In genomic region chr6:9851006-9851405, GRCh38 we compare ENCODE assay signal across 21 cellular contexts.
DNase-seq lines count a peak whose midpoint lies in the region; ATAC-seq and TF ChIP-seq lines count a peak whose summit lies in the region.
"Had no signal": no experiment of that assay in that cellular context is flagged by ENCODE, and none has a peak within 500 bp of the region (broad histone marks: within the 10 kb centered on the region; RNA-seq: fewer than 3 reads in every experiment).

No MANE protein-coding gene starts in this region.

- H3K27ac Mint-ChIP-seq in CD8-positive, alpha-beta memory T cell = no peak overlapping the region
- H3K27ac Mint-ChIP-seq: CD14-positive monocyte; CD4-positive, alpha-beta T cell had no signal

- no peaks in the 10 kb centered on the region for H3K79me2 ChIP-seq in mesendoderm (ENCODE audit: control insufficient read depth, insufficient read depth, low read length)

- no peak for ATAC-seq in Right ventricle myocardium inferior
- ATAC-seq in heart right ventricle = no peak
- ATAC-seq in upper lobe of right lung = peak; percentile 39
- ATAC-seq in GM21825 (IDR thresholded peaks at IDR 0.05; ENCODE audit: unreplicated experiment) = no peak

- no peaks in the 10 kb centered on the region for H3K79me1 ChIP-seq in mesendoderm (ENCODE audit: low read length)

- H2AK5ac ChIP-seq in mesendoderm (ENCODE audit: low read length) = no peak overlapping the region

- H3K27ac ChIP-seq in heart right ventricle (no peak overlapping the region), mesendoderm (ENCODE audit: low read depth, low read length) (no peak overlapping the region), upper lobe of right lung (no peak overlapping the region)
- no peak overlapping the region for H3K27ac ChIP-seq in CD8-positive, alpha-beta memory T cell (ENCODE audit: low read depth, low read length)
- H3K27ac ChIP-seq: A549; BLaER1 treated with 17β-estradiol and CSF1 and Interleukin-3, amounts not matched to agents 10 nM and 100 nM had no signal

- no peaks in the 10 kb centered on the region for H3K36me3 Mint-ChIP-seq in CD8-positive, alpha-beta memory T cell
- H3K36me3 Mint-ChIP-seq: CD14-positive monocyte had no signal

- POLR2A ChIA-PET in CD8-positive, alpha-beta memory T cell (lab: Charles Lee) = no interaction called here

- H3K9me3 Mint-ChIP-seq in CD8-positive, alpha-beta memory T cell = peaks cover 17 to 53% (median 39%) of the 10 kb centered on the region in 5 donors

- no peak overlapping the region for H2BK120ac ChIP-seq in mesendoderm (ENCODE audit: low read depth, low read length)

- H3K9me3 ChIP-seq in heart right ventricle (peaks cover 0 to 84% (median 38%) of the 10 kb centered on the region in 11 donors), upper lobe of right lung (no peaks in the 10 kb centered on the region)
- H3K9me3 ChIP-seq in CD8-positive, alpha-beta memory T cell (ENCODE audit: low read length) = no peaks in the 10 kb centered on the region
- H3K9me3 ChIP-seq: BE2C had no signal

- H3K4me1 Mint-ChIP-seq in CD8-positive, alpha-beta memory T cell = no peaks in the 10 kb centered on the region
- H3K4me1 Mint-ChIP-seq: CD14-positive monocyte had no signal

- H3K56ac ChIP-seq in mesendoderm (ENCODE audit: low read length) = no peak overlapping the region

- peak overlapping the region; percentile 9 for H3K4ac ChIP-seq in mesendoderm (ENCODE audit: low read depth, low read length)

- peak; percentile 69 for DNase-seq in Right ventricle myocardium inferior (ENCODE audit: missing footprints)
- DNase-seq in heart right ventricle = no peak
- no peak for DNase-seq in mesendoderm
- DNase-seq in upper lobe of right lung = no peak
- DNase-seq in CD8-positive, alpha-beta memory T cell = no peak
- DNase-seq in hippocampal formation (lab: John Stamatoyannopoulos, UW) = no peak
- DNase-seq: 8988T; ACHN; AML-193; BE2C; Calu3; CD4-positive, alpha-beta T cell; COR-L47; DMS53; DMS79 treated with DMSO at 0.1 percent for 48 hours; GF-D8; H7 had no signal

- no peak overlapping the region for H3K4me3 Mint-ChIP-seq in CD8-positive, alpha-beta memory T cell
- H3K4me3 Mint-ChIP-seq: CD14-positive monocyte; CD4-positive, alpha-beta T cell had no signal

- no peak overlapping the region for H2BK5ac ChIP-seq in mesendoderm (ENCODE audit: low read length)

- H3K23ac ChIP-seq in mesendoderm (ENCODE audit: low read length) = no peak overlapping the region

- no peak overlapping the region for H3K18ac ChIP-seq in mesendoderm (ENCODE audit: low read length)

- H3K4me2 ChIP-seq in mesendoderm (ENCODE audit: low read length) = no peak overlapping the region
- H3K4me2 ChIP-seq: A549; BLaER1 treated with 17β-estradiol and CSF1 and Interleukin-3, amounts not matched to agents 10 nM and 100 nM had no signal

- CTCF ChIA-PET in CD8-positive, alpha-beta memory T cell (lab: Charles Lee) = no interaction called here

- H3K27me3 Mint-ChIP-seq in CD8-positive, alpha-beta memory T cell = no peaks in the 10 kb centered on the region
- H3K27me3 Mint-ChIP-seq: CD4-positive, alpha-beta T cell had no signal

- H4K8ac ChIP-seq in mesendoderm (ENCODE audit: low read depth, low read length) = no peak overlapping the region

- no peak overlapping the region for H3K9ac ChIP-seq in mesendoderm (ENCODE audit: low read length)
- H3K9ac ChIP-seq: BLaER1 treated with 17β-estradiol and CSF1 and Interleukin-3, amounts not matched to agents 10 nM and 100 nM had no signal

- no peak overlapping the region for H2BK15ac ChIP-seq in mesendoderm (replicated peaks; ENCODE audit: low read depth)

- intact Hi-C loops in Right ventricle myocardium inferior (cut with DNase I) (no loop called here), heart right ventricle (cut with DNase I) (no loop called here), upper lobe of right lung (cut with DNase I) (no loop called here)

- no peak for TF ChIP-seq CTCF in heart right ventricle (IDR thresholded peaks at IDR 0.05)
- no peak for TF ChIP-seq CTCF in upper lobe of right lung (IDR thresholded peaks at IDR 0.05)

- H3K27me3 ChIP-seq in heart right ventricle = no peaks in the 10 kb centered on the region
- H3K27me3 ChIP-seq in mesendoderm (ENCODE audit: insufficient read depth, low read length, poor library complexity) = no peaks in the 10 kb centered on the region
- H3K27me3 ChIP-seq in upper lobe of right lung = no peaks in the 10 kb centered on the region
- H3K27me3 ChIP-seq in CD8-positive, alpha-beta memory T cell (ENCODE audit: insufficient read depth, low read length, poor library complexity, severe bottlenecking) = no peaks in the 10 kb centered on the region
- H3K27me3 ChIP-seq: BE2C; BLaER1 treated with 17β-estradiol and CSF1 and Interleukin-3, amounts not matched to agents 10 nM and 100 nM had no signal

- WGBS in heart right ventricle, 2 donors = 44 to 50% methylated on average over 2 of the region's 2 CpGs
- WGBS in mesendoderm (ENCODE audit: extremely low coverage, insufficient coverage, low lambda C conversion rate) = no CpG with 5 or more reads among the region's 2 CpGs

- H4K5ac ChIP-seq in mesendoderm (ENCODE audit: low read length) = no peak overlapping the region

- H3K36me3 ChIP-seq in heart right ventricle (no peaks in the 10 kb centered on the region), mesendoderm (ENCODE audit: control insufficient read depth, insufficient read depth, low read length) (no peaks in the 10 kb centered on the region), upper lobe of right lung (no peaks in the 10 kb centered on the region)
- H3K36me3 ChIP-seq in CD8-positive, alpha-beta memory T cell (ENCODE audit: insufficient read depth, low read length) = no peaks in the 10 kb centered on the region
- H3K36me3 ChIP-seq: BE2C; BLaER1 treated with 17β-estradiol and CSF1 and Interleukin-3, amounts not matched to agents 10 nM and 100 nM had no signal

- H3K4me1 ChIP-seq in heart right ventricle = no peaks in the 10 kb centered on the region
- no peaks in the 10 kb centered on the region for H3K4me1 ChIP-seq in mesendoderm (ENCODE audit: control insufficient read depth, low read depth, low read length)
- no peaks in the 10 kb centered on the region for H3K4me1 ChIP-seq in upper lobe of right lung
- no peaks in the 10 kb centered on the region for H3K4me1 ChIP-seq in CD8-positive, alpha-beta memory T cell (ENCODE audit: insufficient read depth, low read length)
- H3K4me1 ChIP-seq: A549; BE2C; BLaER1 treated with 17β-estradiol and CSF1 and Interleukin-3, amounts not matched to agents 10 nM and 100 nM had no signal

- H3K4me3 ChIP-seq in heart right ventricle (no peak overlapping the region), mesendoderm (ENCODE audit: low read length) (no peak overlapping the region), upper lobe of right lung (no peak overlapping the region)
- H3K4me3 ChIP-seq in CD8-positive, alpha-beta memory T cell (ENCODE audit: low read length) = no peak overlapping the region
- H3K4me3 ChIP-seq: A549; BLaER1 treated with 17β-estradiol and CSF1 and Interleukin-3, amounts not matched to agents 10 nM and 100 nM had no signal
